ENCODE assay signal across 8 cellular contexts in genomic region chr15:59688383-59688887, GRCh38. TPM values are rescaled to one million over a fixed set of nuclear protein-coding genes. Genes with fewer than 3 reads are reported as not detected.
A peak's percentile ranks its signal among the peaks of the same experiment; 100 is the strongest.
DNase-seq lines count a peak whose midpoint lies in the region; ATAC-seq and TF ChIP-seq lines count a peak whose summit lies in the region.

No MANE protein-coding gene starts in this region.

- TF ChIP-seq POLR2A in NB4 (IDR thresholded peaks at IDR 0.05; ENCODE audit: extremely low read depth, insufficient read length) (peak; percentile 34), prostate gland (IDR thresholded peaks at IDR 0.05) (peak; percentile 12)

- DNase-seq in CD4-positive, alpha-beta memory T cell = peak; percentile 46 to 69 (median 55)
- DNase-seq in NB4 (ENCODE audit: low read depth) (peak; percentile 81), globus pallidus (ENCODE audit: low spot score) (peak; percentile 24), prostate gland (ENCODE audit: low spot score) (peak; percentile 51), COLO829 (ENCODE audit: low spot score) (no peak), middle frontal gyrus (ENCODE audit: extremely low spot score, low spot score) (no peak)
- DNase-seq in activated naive CD4-positive, alpha-beta T cell treated with anti-CD3 and anti-CD28 coated beads, Interleukin-2, amount 50 U/mL, for 72 hours (ENCODE audit: low spot score in 2 of 2) = peak in 1 of 2 donors; percentile 18

- intact Hi-C loops in CD4-positive, alpha-beta memory T cell (cut with micrococcal nuclease) = loop anchor here (2.0 to 10.0 kb wide), 6 partner anchors 64 to 940 kb away; partner anchors contain the start of genes ADAM10, ICE2 and RNF111
- intact Hi-C loops in prostate gland (cut with DNase I) = loop anchor here (5.0 kb wide), 1 partner anchor 316 kb away; the partner anchor contains the start of gene MYO1E

- H3K4me1 ChIP-seq in CD4-positive, alpha-beta memory T cell (ENCODE audit: insufficient read depth, low read length) = peaks cover 52% of the 10 kb centered on the region
- H3K4me1 ChIP-seq in prostate gland (replicated peaks) = peaks cover 4% of the 10 kb centered on the region

- ATAC-seq in GM21381 (IDR thresholded peaks at IDR 0.05; ENCODE audit: unreplicated experiment) = peak; percentile 6
- peak; percentile 0 to 8 for ATAC-seq in activated naive CD4-positive, alpha-beta T cell treated with anti-CD3 and anti-CD28 coated beads, Interleukin-2, amount 50 U/mL, for 72 hours

- H3K36me3 Mint-ChIP-seq in CD4-positive, alpha-beta memory T cell = peaks cover 13 to 28% of the 10 kb centered on the region in 2 donors
- peaks cover 21 to 29% of the 10 kb centered on the region in 2 donors for H3K36me3 Mint-ChIP-seq in activated naive CD4-positive, alpha-beta T cell treated with anti-CD3 and anti-CD28 coated beads, Interleukin-2, amount 50 U/mL, for 72 hours

- CTCF ChIA-PET in CD4-positive, alpha-beta memory T cell (lab: Charles Lee; ENCODE audit: partially characterized antibody) = interaction anchor here (0.9 kb wide), 1 partner anchor 638 kb away, joined by 3 read pairs; no protein-coding TSS in a partner anchor

- H3K9me3 Mint-ChIP-seq in CD4-positive, alpha-beta memory T cell = no peaks in the 10 kb centered on the region
- H3K9me3 Mint-ChIP-seq in activated naive CD4-positive, alpha-beta T cell treated with anti-CD3 and anti-CD28 coated beads, Interleukin-2, amount 50 U/mL, for 72 hours = no peaks in the 10 kb centered on the region

- peak overlapping the region; percentile 88 to 99 (median 94) for H3K4me3 Mint-ChIP-seq in CD4-positive, alpha-beta memory T cell

- H3K9me3 ChIP-seq in CD4-positive, alpha-beta memory T cell (ENCODE audit: control insufficient read depth in 1 of 2, low read length in 2 of 2) = no peaks in the 10 kb centered on the region
- H3K9me3 ChIP-seq in prostate gland = no peaks in the 10 kb centered on the region

- no peak for TF ChIP-seq CTCF in NB4 (IDR thresholded peaks at IDR 0.05; ENCODE audit: low read depth, low read length)
- no peak for TF ChIP-seq CTCF in prostate gland (IDR thresholded peaks at IDR 0.05)

- no peaks in the 10 kb centered on the region for H3K27me3 Mint-ChIP-seq in CD4-positive, alpha-beta memory T cell

- H3K27ac ChIP-seq in CD4-positive, alpha-beta memory T cell (ENCODE audit: low read depth, low read length) = peak overlapping the region; percentile 100
- peak overlapping the region; percentile 98 to 99 for H3K27ac ChIP-seq in prostate gland

- peaks cover 32 to 64% (median 43%) of the 10 kb centered on the region in 4 donors for H3K4me1 Mint-ChIP-seq in CD4-positive, alpha-beta memory T cell

- H3K27ac Mint-ChIP-seq in CD4-positive, alpha-beta memory T cell = peak overlapping the region; percentile 89 to 99 (median 99)
- H3K27ac Mint-ChIP-seq in activated naive CD4-positive, alpha-beta T cell treated with anti-CD3 and anti-CD28 coated beads, Interleukin-2, amount 50 U/mL, for 72 hours = peak overlapping the region; percentile 97 to 99

- H3K36me3 ChIP-seq in CD4-positive, alpha-beta memory T cell (ENCODE audit: insufficient read depth, low read length) = peaks cover 7% of the 10 kb centered on the region
- H3K36me3 ChIP-seq in prostate gland = no peaks in the 10 kb centered on the region

- POLR2A ChIA-PET in CD4-positive, alpha-beta memory T cell (lab: Charles Lee; ENCODE audit: partially characterized antibody) = interaction anchor here (0.6 to 4.9 kb wide), 10 partner anchors 8 to 918 kb away, joined by 3 to 62 read pairs (median 4); partner anchors contain the start of genes ANXA2 and GTF2A2

- no peaks in the 10 kb centered on the region for H3K27me3 ChIP-seq in CD4-positive, alpha-beta memory T cell (ENCODE audit: insufficient read depth, low read length)
- no peaks in the 10 kb centered on the region for H3K27me3 ChIP-seq in prostate gland (replicated peaks; ENCODE audit: insufficient read depth)

- H3K4me3 ChIP-seq in CD4-positive, alpha-beta memory T cell (ENCODE audit: low read length in 2 of 2) = peak overlapping the region; percentile 61 to 100
- H3K4me3 ChIP-seq in NB4 (ENCODE audit: low read depth, low read length) (peak overlapping the region; percentile 95), prostate gland (peak overlapping the region; percentile 78 to 85)

- under 1% methylated on average over 19 of the region's 19 CpGs for WGBS in prostate gland

RNA-seq across cellular contexts. Expression of gene BNIP2, which starts 0.7 kb away (rescaled TPM):
- total RNA-seq in CD4-positive, alpha-beta memory T cell = 10 to 100 TPM; 86.9 to 87.9 TPM
- 100 to 1,000 TPM; 105 to 138 TPM for polyA plus RNA-seq in CD4-positive, alpha-beta memory T cell
- total RNA-seq in activated naive CD4-positive, alpha-beta T cell treated with anti-CD3 and anti-CD28 coated beads, Interleukin-2, amount 50 U/mL, for 72 hours = 10 to 100 TPM; 44.2 to 49.1 TPM
- 100 to 1,000 TPM in 1 of 2 donors, 10 to 100 TPM in 1; 76.6 to 124 TPM for total RNA-seq in prostate gland

RNA-seq across cellular contexts. Expression of gene GTF2A2, which starts 31.1 kb away (rescaled TPM):
- 10 to 100 TPM; 58.5 to 64.6 TPM for total RNA-seq in CD4-positive, alpha-beta memory T cell
- 100 to 1,000 TPM; 118 to 127 TPM for polyA plus RNA-seq in CD4-positive, alpha-beta memory T cell
- total RNA-seq in activated naive CD4-positive, alpha-beta T cell treated with anti-CD3 and anti-CD28 coated beads, Interleukin-2, amount 50 U/mL, for 72 hours = 100 to 1,000 TPM; 141 to 170 TPM
- total RNA-seq in prostate gland = 10 to 100 TPM; 34.2 to 47.4 TPM

Comparison
In these comparisons a context has a peak if more than half of its experiments do, and no peak if none do; other contexts are left out.
1. DNase-seq: peak in CD4-positive, alpha-beta memory T cell (5 of 5), NB4 (single experiment), globus pallidus (single experiment) and prostate gland (single experiment); none in COLO829 (single experiment) and middle frontal gyrus (single experiment).
2. Peak in every context shown above with its lines, with median percentiles within 50 percentile points of each other: H3K4me3 ChIP-seq.